Comparison of ENCODE assay signal across 16 cellular contexts in genomic region chr2:37825586-37825985, GRCh38.
DNase-seq lines count a peak whose midpoint lies in the region.
"Had no signal": no experiment of that assay in that cellular context is flagged by ENCODE, and none has a peak within 500 bp of the region (broad histone marks: within the 10 kb centered on the region; RNA-seq: fewer than 3 reads in every experiment).

No MANE protein-coding gene starts in this region.

- H2AFZ ChIP-seq in Karpas-422 (ENCODE audit: low read length): no peak overlapping the region

- no peaks in the 10 kb centered on the region for H3K27me3 Mint-ChIP-seq in dendritic cell treated with granulocyte-macrophage colony-stimulating factor and Interleukin-4, amounts not matched to agents 40 ng/mL and 50 ng/mL, for 4 days
- H3K27me3 Mint-ChIP-seq in activated CD4-positive, alpha-beta memory T cell treated with anti-CD3 and anti-CD28 coated beads, Interleukin-2, amount 10 ng/mL, durations not matched to agents 7 days and 5 days: no peaks in the 10 kb centered on the region
- H3K27me3 Mint-ChIP-seq in immature natural killer cell (ENCODE audit: low read depth in 3 of 3): peaks cover 0 to 6% (median 0%) of the 10 kb centered on the region in 3 donors

- H3K9me3 Mint-ChIP-seq in dendritic cell treated with granulocyte-macrophage colony-stimulating factor and Interleukin-4, amounts not matched to agents 40 ng/mL and 50 ng/mL, for 4 days: peaks cover 6% of the 10 kb centered on the region
- H3K9me3 Mint-ChIP-seq in activated CD4-positive, alpha-beta memory T cell treated with anti-CD3 and anti-CD28 coated beads, Interleukin-2, amount 10 ng/mL, durations not matched to agents 7 days and 5 days: peaks cover 4% of the 10 kb centered on the region
- H3K9me3 Mint-ChIP-seq in immature natural killer cell: peaks cover 0 to 2% (median 0%) of the 10 kb centered on the region in 6 donors

- H3K9me3 ChIP-seq in BLaER1 treated with 17β-estradiol and CSF1 and Interleukin-3, amounts not matched to agents 10 nM and 100 nM (replicated peaks in 1 of 11): peaks cover 11 to 58% (median 12%) of the 10 kb centered on the region in 11 experiments
- H3K9me3 ChIP-seq in Karpas-422 (ENCODE audit: low read length): no peaks in the 10 kb centered on the region

- H3K36me3 ChIP-seq in BLaER1 treated with 17β-estradiol and CSF1 and Interleukin-3, amounts not matched to agents 10 nM and 100 nM: peaks cover 0 to 23% (median 0%) of the 10 kb centered on the region in 11 experiments; a peak in 2 of 22 replicates
- H3K36me3 ChIP-seq in Karpas-422 (ENCODE audit: insufficient read depth, low read length): no peaks in the 10 kb centered on the region
- H3K36me3 ChIP-seq: MG63, SJCRH30 had no signal

- intact Hi-C loops in dendritic cell treated with granulocyte-macrophage colony-stimulating factor and Interleukin-4, amounts not matched to agents 40 ng/mL and 50 ng/mL, for 4 days (cut with micrococcal nuclease): no loop called here

- peak; percentile 36 for DNase-seq in KBM-7
- peak; percentile 11 for DNase-seq in NOMO-1 treated with dmso at 0.1 percent for 144 hours (lab: John Stamatoyannopoulos, UW; ENCODE audit: unreplicated experiment)
- DNase-seq in stimulated activated CD4-positive, alpha-beta T cell treated with anti-CD3 and anti-CD28 coated beads, Interleukin-4, amount 100 ng/mL, for 24 hours: no peak
- no peak for DNase-seq in activated CD4-positive, alpha-beta memory T cell treated with anti-CD3 and anti-CD28 coated beads, Interleukin-2, amount 10 ng/mL, durations not matched to agents 7 days and 5 days
- DNase-seq in Karpas-422: no peak
- no peak for DNase-seq in immature natural killer cell
- DNase-seq: H7, HFFc6, MG63, NCI-H187, NCI-H2107, NCI-H226, SJCRH30 had no signal

- H3K4me3 Mint-ChIP-seq in dendritic cell treated with granulocyte-macrophage colony-stimulating factor and Interleukin-4, amounts not matched to agents 40 ng/mL and 50 ng/mL, for 4 days: no peak overlapping the region
- no peak overlapping the region for H3K4me3 Mint-ChIP-seq in activated CD4-positive, alpha-beta memory T cell treated with anti-CD3 and anti-CD28 coated beads, Interleukin-2, amount 10 ng/mL, durations not matched to agents 7 days and 5 days
- no peak overlapping the region for H3K4me3 Mint-ChIP-seq in immature natural killer cell
- H3K4me3 Mint-ChIP-seq: HFFc6 had no signal

- H4K20me1 ChIP-seq in BLaER1 treated with 17β-estradiol and CSF1 and Interleukin-3, amounts not matched to agents 10 nM and 100 nM: no peaks in the 10 kb centered on the region
- H4K20me1 ChIP-seq in Karpas-422 (ENCODE audit: insufficient read depth, low read depth, low read length): no peaks in the 10 kb centered on the region

- H3K36me3 Mint-ChIP-seq in dendritic cell treated with granulocyte-macrophage colony-stimulating factor and Interleukin-4, amounts not matched to agents 40 ng/mL and 50 ng/mL, for 4 days (ENCODE audit: low read depth): no peaks in the 10 kb centered on the region
- H3K36me3 Mint-ChIP-seq in activated CD4-positive, alpha-beta memory T cell treated with anti-CD3 and anti-CD28 coated beads, Interleukin-2, amount 10 ng/mL, durations not matched to agents 7 days and 5 days (ENCODE audit: low read depth): no peaks in the 10 kb centered on the region
- H3K36me3 Mint-ChIP-seq in immature natural killer cell: no peaks in the 10 kb centered on the region

- peak overlapping the region in 4 of 11 experiments; percentile 28 to 76 (median 73); a peak in 5 of 22 replicates for H3K9ac ChIP-seq in BLaER1 treated with 17β-estradiol and CSF1 and Interleukin-3, amounts not matched to agents 10 nM and 100 nM
- no peak overlapping the region for H3K9ac ChIP-seq in Karpas-422 (ENCODE audit: low read length)
- H3K9ac ChIP-seq: KMS-11 had no signal

- peak overlapping the region; percentile 27 for H3K27ac Mint-ChIP-seq in dendritic cell treated with granulocyte-macrophage colony-stimulating factor and Interleukin-4, amounts not matched to agents 40 ng/mL and 50 ng/mL, for 4 days
- H3K27ac Mint-ChIP-seq in activated CD4-positive, alpha-beta memory T cell treated with anti-CD3 and anti-CD28 coated beads, Interleukin-2, amount 10 ng/mL, durations not matched to agents 7 days and 5 days: no peak overlapping the region
- no peak overlapping the region for H3K27ac Mint-ChIP-seq in immature natural killer cell
- H3K27ac Mint-ChIP-seq: HFFc6 had no signal

- POLR2A ChIA-PET in activated CD4-positive, alpha-beta memory T cell treated with anti-CD3 and anti-CD28 coated beads, Interleukin-2, amount 10 ng/mL, durations not matched to agents 7 days and 5 days (lab: Charles Lee): no interaction called here

- H3K4me3 ChIP-seq in BLaER1 treated with 17β-estradiol and CSF1 and Interleukin-3, amounts not matched to agents 10 nM and 100 nM: no peak overlapping the region
- H3K4me3 ChIP-seq in Karpas-422 (ENCODE audit: low read length): no peak overlapping the region
- H3K4me3 ChIP-seq: MG63, SJCRH30 had no signal

- H3K9me2 ChIP-seq in Karpas-422 (replicated peaks; ENCODE audit: insufficient read depth, low read length): no peaks in the 10 kb centered on the region

- H3K4me1 ChIP-seq in BLaER1 treated with 17β-estradiol and CSF1 and Interleukin-3, amounts not matched to agents 10 nM and 100 nM: peaks cover 40 to 99% (median 81%) of the 10 kb centered on the region in 10 experiments
- no peaks in the 10 kb centered on the region for H3K4me1 ChIP-seq in Karpas-422 (ENCODE audit: low read length)

- CTCF ChIA-PET in activated CD4-positive, alpha-beta memory T cell treated with anti-CD3 and anti-CD28 coated beads, Interleukin-2, amount 10 ng/mL, durations not matched to agents 7 days and 5 days (lab: Charles Lee): interaction anchor here (2.3 kb wide), 1 partner anchor 411 kb away, joined by 8 read pairs; no protein-coding TSS in a partner anchor

- in situ Hi-C loops in KBM-7 (cut with MboI; ENCODE audit: low pct_unique_long_range_greater_than_20kb, low sequenced_read_pairs): loop anchor here (25.0 kb wide), 1 partner anchor 413 kb away; no protein-coding TSS in a partner anchor

- peak overlapping the region; percentile 29 to 94 (median 88); a peak in 20 of 22 replicates for H3K27ac ChIP-seq in BLaER1 treated with 17β-estradiol and CSF1 and Interleukin-3, amounts not matched to agents 10 nM and 100 nM
- H3K27ac ChIP-seq in Karpas-422 (ENCODE audit: low read length): no peak overlapping the region
- H3K27ac ChIP-seq: KMS-11, SJCRH30 had no signal

- no peaks in the 10 kb centered on the region for H3K27me3 ChIP-seq in BLaER1 treated with 17β-estradiol and CSF1 and Interleukin-3, amounts not matched to agents 10 nM and 100 nM
- H3K27me3 ChIP-seq in Karpas-422 (ENCODE audit: low read length): no peaks in the 10 kb centered on the region
- H3K27me3 ChIP-seq: MG63, SJCRH30 had no signal

- H3K4me2 ChIP-seq in BLaER1 treated with 17β-estradiol and CSF1 and Interleukin-3, amounts not matched to agents 10 nM and 100 nM: peak overlapping the region in 6 of 11 experiments; percentile 67 to 92 (median 76); a peak in 11 of 22 replicates
- H3K4me2 ChIP-seq in Karpas-422 (ENCODE audit: low read depth, low read length, poor library complexity, severe bottlenecking): no peak overlapping the region
- H3K4me2 ChIP-seq: KMS-11 had no signal

- no peaks in the 10 kb centered on the region for H3K79me2 ChIP-seq in Karpas-422 (ENCODE audit: low read length)

- H3K4me1 Mint-ChIP-seq in dendritic cell treated with granulocyte-macrophage colony-stimulating factor and Interleukin-4, amounts not matched to agents 40 ng/mL and 50 ng/mL, for 4 days (ENCODE audit: low read depth): peaks cover 73% of the 10 kb centered on the region
- H3K4me1 Mint-ChIP-seq in activated CD4-positive, alpha-beta memory T cell treated with anti-CD3 and anti-CD28 coated beads, Interleukin-2, amount 10 ng/mL, durations not matched to agents 7 days and 5 days: peaks cover 24% of the 10 kb centered on the region
- H3K4me1 Mint-ChIP-seq in immature natural killer cell: peaks cover 28 to 31% of the 10 kb centered on the region in 2 donors

Comparison
In these comparisons a context has a peak if more than half of its experiments do, and no peak if none do; other contexts are left out.
1. DNase-seq: peak in KBM-7 (single experiment) and NOMO-1 treated with dmso at 0.1 percent for 144 hours (single experiment); none in stimulated activated CD4-positive, alpha-beta T cell treated with anti-CD3 and anti-CD28 coated beads, Interleukin-4, amount 100 ng/mL, for 24 hours (single experiment), activated CD4-positive, alpha-beta memory T cell treated with anti-CD3 and anti-CD28 coated beads, Interleukin-2, amount 10 ng/mL, durations not matched to agents 7 days and 5 days (single experiment), Karpas-422 (single experiment) and immature natural killer cell (0 of 3).